Comparison of ENCODE assay signal across 1 cellular context in genomic region chr3:171430530-171430929, GRCh38.
TF ChIP-seq lines count a peak whose summit lies in the region.

No MANE protein-coding gene starts in this region.

TF ChIP-seq in GM23338, 12 proteins besides CTCF, POLR2A, EP300 and RAD21 (continued from another document):
- TF ChIP-seq REST (IDR thresholded peaks at IDR 0.05; ENCODE audit: unreplicated experiment) (no peak), POLR2AphosphoS5 (IDR thresholded peaks at IDR 0.05; ENCODE audit: low read depth) (no peak), ETS1 (IDR thresholded peaks at IDR 0.05) (no peak), JUNB (IDR thresholded peaks at IDR 0.05; ENCODE audit: unreplicated experiment) (no peak), STAT1 (IDR thresholded peaks at IDR 0.05; ENCODE audit: unreplicated experiment) (no peak), EZH2 (IDR thresholded peaks at IDR 0.05; ENCODE audit: low read depth, unreplicated experiment) (no peak), ZNF331 (CRISPR knock-in tag; IDR thresholded peaks at IDR 0.05; ENCODE audit: low read depth) (no peak), NANOG (IDR thresholded peaks at IDR 0.05; ENCODE audit: borderline replicate concordance) (no peak), CREB1 (CRISPR knock-in tag; IDR thresholded peaks at IDR 0.05; ENCODE audit: low read depth) (no peak), ZNF114 (CRISPR knock-in tag; IDR thresholded peaks at IDR 0.05) (no peak)
TF ChIP-seq in GM23338: peak in this region for 0.
